ENCODE assay signal across 7 cellular contexts in genomic region chr20:44961024-44961866, GRCh38. TPM values are rescaled to one million over a fixed set of nuclear protein-coding genes. Genes with fewer than 3 reads are reported as not detected.
DNase-seq lines count a peak whose midpoint lies in the region; ATAC-seq and TF ChIP-seq lines count a peak whose summit lies in the region.

No MANE protein-coding gene starts in this region.

- H3K27me3 ChIP-seq in Loucy (ENCODE audit: insufficient read depth, low read length, poor library complexity, severe bottlenecking) (no peaks in the 10 kb centered on the region), osteoblast (ENCODE audit: insufficient read depth, low read length) (no peaks in the 10 kb centered on the region)

- H3K27ac ChIP-seq in osteoblast (ENCODE audit: low read depth, low read length), result peak overlapping the region; percentile 75

- H4K20me1 ChIP-seq in Loucy (ENCODE audit: insufficient read depth, low read length, poor library complexity, severe bottlenecking) (peaks cover 16% of the 10 kb centered on the region), osteoblast (ENCODE audit: insufficient read depth, low read length) (peaks cover 18% of the 10 kb centered on the region)

- peaks cover 3% of the 10 kb centered on the region for H3K27me3 Mint-ChIP-seq in brain

- H3K4me3 ChIP-seq in Loucy (ENCODE audit: low read length, poor library complexity, severe bottlenecking), result peak overlapping the region; percentile 88
- H3K4me3 ChIP-seq in osteoblast (ENCODE audit: insufficient read depth, low read length), result no peak overlapping the region

- H3K9me3 Mint-ChIP-seq in brain, result peaks cover 0 to 3% (median 0%) of the 10 kb centered on the region in 5 experiments

- H3K27ac Mint-ChIP-seq in brain, result peak overlapping the region in 3 of 5 experiments; percentile 21 to 95 (median 93)

- H3K4me1 Mint-ChIP-seq in brain, result peaks cover 48% of the 10 kb centered on the region

- TF ChIP-seq CTCF in Loucy (conservative IDR thresholded peaks at IDR 0.05; ENCODE audit: low read length) (no peak), brain (conservative IDR thresholded peaks at IDR 0.05) (no peak), osteoblast (IDR thresholded peaks at IDR 0.05; ENCODE audit: extremely low read depth, low read depth, low read length) (no peak)

- DNase-seq in EH (ENCODE audit: low read depth) (peak; percentile 61), osteoblast (ENCODE audit: insufficient read length, low spot score, missing footprints) (peak; percentile 83), NCI-H446 (lab: John Stamatoyannopoulos, UW) (no peak), cerebellum (ENCODE audit: low spot score) (no peak)

- H3K79me2 ChIP-seq in Loucy (ENCODE audit: insufficient read depth, low read length) (peaks cover 39% of the 10 kb centered on the region), osteoblast (ENCODE audit: insufficient read depth, low read length) (peaks cover 38% of the 10 kb centered on the region)

- peaks cover 40% of the 10 kb centered on the region for H3K4me1 ChIP-seq in Loucy (ENCODE audit: insufficient read depth, low read length, poor library complexity, severe bottlenecking)
- peaks cover 37% of the 10 kb centered on the region for H3K4me1 ChIP-seq in osteoblast (ENCODE audit: insufficient read depth, low read length)

- H3K4me3 Mint-ChIP-seq in brain, result peak overlapping the region; percentile 86 to 98 (median 92)

- H3K9me3 ChIP-seq in Loucy (ENCODE audit: insufficient read depth, low read depth, low read length) (no peaks in the 10 kb centered on the region), osteoblast (ENCODE audit: low read depth, low read length) (no peaks in the 10 kb centered on the region)

- H3K36me3 ChIP-seq in Loucy (ENCODE audit: insufficient read depth, low read length), result peaks cover 4% of the 10 kb centered on the region
- H3K36me3 ChIP-seq in osteoblast (ENCODE audit: insufficient read depth, low read length), result peaks cover 13% of the 10 kb centered on the region

- H3K4me2 ChIP-seq in Loucy (ENCODE audit: low read depth, low read length, poor library complexity, severe bottlenecking) (peak overlapping the region; percentile 88), osteoblast (ENCODE audit: insufficient read depth, low read length) (no peak overlapping the region)

- H3F3A ChIP-seq in Loucy (ENCODE audit: low read depth), result no peaks in the 10 kb centered on the region

- peaks cover under 1% of the 10 kb centered on the region for H3K36me3 Mint-ChIP-seq in brain

- ATAC-seq in HG03025 (IDR thresholded peaks at IDR 0.05; ENCODE audit: low FRiP score, unreplicated experiment), result no peak

- no peaks in the 10 kb centered on the region for H3K9me2 ChIP-seq in Loucy (replicated peaks; ENCODE audit: low read depth, low read length)

- no peak overlapping the region for H2AFZ ChIP-seq in Loucy (ENCODE audit: low read length)
- peak overlapping the region; percentile 58 for H2AFZ ChIP-seq in osteoblast (ENCODE audit: low read length)

- H3K9ac ChIP-seq in Loucy (ENCODE audit: low read depth, low read length, poor library complexity, severe bottlenecking), result peak overlapping the region; percentile 83

RNA-seq across cellular contexts. Expression of gene TOMM34, which starts 1.0 kb away (rescaled TPM):
- polyA plus RNA-seq in brain (ENCODE audit: insufficient read depth, low read depth, low replicate concordance), result 78.4 TPM
- total RNA-seq in osteoblast (16.3 and 18.3 TPM in 2 replicates), cerebellum (4.1 TPM)

RNA-seq across cellular contexts. Expression of gene STK4, which starts 5.1 kb away (rescaled TPM):
- polyA plus RNA-seq in brain (ENCODE audit: insufficient read depth, low read depth, low replicate concordance), result 13.8 TPM
- 33.3 and 33.7 TPM in 2 replicates for total RNA-seq in osteoblast
- total RNA-seq in cerebellum, result 35.0 TPM

RNA-seq across cellular contexts. Expression of gene PABPC1L, which starts 51.4 kb away (rescaled TPM):
- polyA plus RNA-seq in brain (ENCODE audit: insufficient read depth, low read depth, low replicate concordance), result 3.5 TPM
- total RNA-seq in osteoblast (11.2 and 15.6 TPM in 2 replicates), cerebellum (11.1 TPM)

Comparison
In these comparisons a context has a peak if more than half of its experiments do, and no peak if none do; other contexts are left out.
1. DNase-seq: peak in EH (single experiment) and osteoblast (single experiment); none in NCI-H446 (0 of 2) and cerebellum (single experiment).